Comparison of ENCODE assay signal across 13 cellular contexts in genomic region chr16:85238233-85238647, GRCh38.
DNase-seq lines count a peak whose midpoint lies in the region; ATAC-seq and TF ChIP-seq lines count a peak whose summit lies in the region.
"Had no signal": no experiment of that assay in that cellular context is flagged by ENCODE, and none has a peak within 500 bp of the region (broad histone marks: within the 10 kb centered on the region; RNA-seq: fewer than 3 reads in every experiment).

No MANE protein-coding gene starts in this region.

- H3K4me3 ChIP-seq in HCT116 (replicated peaks in 1 of 2; ENCODE audit: low read depth in 1 of 2, low read length in 2 of 2): no peak overlapping the region
- no peak overlapping the region for H3K4me3 ChIP-seq in thyroid gland (replicated peaks in 1 of 3)
- H3K4me3 ChIP-seq: GM12878, suprapubic skin had no signal

- no peaks in the 10 kb centered on the region for H3K9me2 ChIP-seq in HCT116 (ENCODE audit: insufficient read depth)

- H3K4me2 ChIP-seq in HCT116 (ENCODE audit: low read length): peak overlapping the region; percentile 44

- BruUV-seq in HCT116 (replicated peaks; lab: Mats Ljungman, UMichigan): no TSS peak

- H3K36me3 ChIP-seq in HCT116 (ENCODE audit: control insufficient read depth in 1 of 2, insufficient read depth in 2 of 2, low read length in 2 of 2) (no peaks in the 10 kb centered on the region), thyroid gland (no peaks in the 10 kb centered on the region)
- H3K36me3 ChIP-seq: suprapubic skin had no signal

- H3K9me3 ChIP-seq in HCT116 (ENCODE audit: control insufficient read depth in 1 of 2, insufficient read depth in 1 of 2, low read depth in 1 of 2, low read length in 2 of 2) (no peaks in the 10 kb centered on the region), thyroid gland (no peaks in the 10 kb centered on the region)
- H3K9me3 ChIP-seq: suprapubic skin had no signal

- no peak for TF ChIP-seq POLR2A in HCT116 (IDR thresholded peaks at IDR 0.05; ENCODE audit: borderline replicate concordance, extremely low read depth, insufficient read depth, insufficient read length)
- TF ChIP-seq POLR2A in thyroid gland (IDR thresholded peaks at IDR 0.05): no peak

- ATAC-seq in HCT116: no peak
- no peak for ATAC-seq in GM19035 (IDR thresholded peaks at IDR 0.05; ENCODE audit: unreplicated experiment)
- ATAC-seq in GM21723 (IDR thresholded peaks at IDR 0.05; ENCODE audit: unreplicated experiment): no peak
- ATAC-seq: GM12878 had no signal

- H3K4me1 Mint-ChIP-seq in brain: peaks cover 56% of the 10 kb centered on the region

- intact Hi-C loops in HCT116 (cut with micrococcal nuclease): loop anchor here (5.0 to 10.0 kb wide), 2 partner anchors 66 to 303 kb away; no protein-coding TSS in a partner anchor
- intact Hi-C loops in thyroid gland (cut with DNase I): no loop called here

- POLR2A ChIA-PET in HCT116 (lab: Charles Lee): interaction anchor here (0.7 kb wide), 1 partner anchor 312 kb away, joined by 3 read pairs; no protein-coding TSS in a partner anchor

- no peak overlapping the region for H3K9ac ChIP-seq in HCT116 (ENCODE audit: low read length)

- DNase-seq in HCT116 (ENCODE audit: low read depth, low spot score) (no peak), iPS-NIHi7 (ENCODE audit: extremely low spot score) (peak; percentile 76), thyroid gland (peak; percentile 89 to 92), SHP77 treated with DMSO at 0.1 percent for 48 hours (lab: John Stamatoyannopoulos, UW) (no peak)
- DNase-seq in effector CD8-positive, alpha-beta T cell (lab: John Stamatoyannopoulos, UW): no peak
- DNase-seq: NCI-H510A, retina had no signal

- no peaks in the 10 kb centered on the region for H4K20me1 ChIP-seq in HCT116 (ENCODE audit: insufficient read depth)

- H3K4me1 ChIP-seq in HCT116 (ENCODE audit: control insufficient read depth in 1 of 2, insufficient read depth in 2 of 2, low read length in 2 of 2) (peaks cover 47 to 77% of the 10 kb centered on the region in 2 experiments), thyroid gland (peaks cover 14 to 36% of the 10 kb centered on the region in 2 donors)

- CTCF ChIA-PET in HCT116 (lab: Charles Lee): interaction anchor here (0.7 to 1.4 kb wide), 3 partner anchors 64 to 123 kb away, joined by 3 to 4 read pairs (median 3); no protein-coding TSS in a partner anchor

- no peak overlapping the region for H2AFZ ChIP-seq in HCT116 (ENCODE audit: low read depth, low read length, poor library complexity, severe bottlenecking)

- H3K79me2 ChIP-seq in HCT116 (ENCODE audit: insufficient read depth, low read length): peaks cover 4% of the 10 kb centered on the region; the same call in 1 of the 2 replicates

- WGBS in thyroid gland, 2 donors: 7 to 17% methylated on average over 5 to 17 of the region's 17 CpGs

- RAD21 ChIA-PET in HCT116 (lab: Charles Lee; ENCODE audit: low non-redundant PET in 1 of 2, low total read pairs in 2 of 2, uncharacterized antibody in 2 of 2, unreplicated experiment in 2 of 2): no interaction called here

- H3K27me3 Mint-ChIP-seq in brain: peaks cover 6% of the 10 kb centered on the region

- no peaks in the 10 kb centered on the region for H3K36me3 Mint-ChIP-seq in brain

- H3K9me3 Mint-ChIP-seq in brain: no peaks in the 10 kb centered on the region

- no peak for TF ChIP-seq RAD21 in HCT116 (IDR thresholded peaks at IDR 0.05; ENCODE audit: low read depth)

- TF ChIP-seq CTCF in HCT116 (IDR thresholded peaks at IDR 0.05 in 2 of 3, conservative IDR thresholded peaks at IDR 0.05 in 1 of 3; ENCODE audit: borderline replicate concordance in 1 of 3, insufficient read depth in 1 of 3, low read depth in 2 of 3, low read length in 2 of 3): no peak
- TF ChIP-seq CTCF in brain (conservative IDR thresholded peaks at IDR 0.05): peak in 1 of 2 experiments; percentile 11
- TF ChIP-seq CTCF in thyroid gland (IDR thresholded peaks at IDR 0.05): peak in 1 of 6 experiments; percentile 11

- H3K27me3 ChIP-seq in HCT116 (ENCODE audit: insufficient read depth, low read length): no peaks in the 10 kb centered on the region
- no peaks in the 10 kb centered on the region for H3K27me3 ChIP-seq in thyroid gland

- H3K27ac ChIP-seq in HCT116 (ENCODE audit: low read depth, low read length) (no peak overlapping the region), thyroid gland (peak overlapping the region in 1 of 3 donors; percentile 44)
- H3K27ac ChIP-seq: epithelial cell of prostate, suprapubic skin had no signal

- H3K4me3 Mint-ChIP-seq in brain: peak overlapping the region in 1 of 5 experiments; percentile 47

- H3K27ac Mint-ChIP-seq in brain: peak overlapping the region; percentile 55 to 78 (median 60)

TF ChIP-seq in HCT116, 20 proteins besides CTCF, POLR2A, EP300 and RAD21:
- TF ChIP-seq, protein P1, sequence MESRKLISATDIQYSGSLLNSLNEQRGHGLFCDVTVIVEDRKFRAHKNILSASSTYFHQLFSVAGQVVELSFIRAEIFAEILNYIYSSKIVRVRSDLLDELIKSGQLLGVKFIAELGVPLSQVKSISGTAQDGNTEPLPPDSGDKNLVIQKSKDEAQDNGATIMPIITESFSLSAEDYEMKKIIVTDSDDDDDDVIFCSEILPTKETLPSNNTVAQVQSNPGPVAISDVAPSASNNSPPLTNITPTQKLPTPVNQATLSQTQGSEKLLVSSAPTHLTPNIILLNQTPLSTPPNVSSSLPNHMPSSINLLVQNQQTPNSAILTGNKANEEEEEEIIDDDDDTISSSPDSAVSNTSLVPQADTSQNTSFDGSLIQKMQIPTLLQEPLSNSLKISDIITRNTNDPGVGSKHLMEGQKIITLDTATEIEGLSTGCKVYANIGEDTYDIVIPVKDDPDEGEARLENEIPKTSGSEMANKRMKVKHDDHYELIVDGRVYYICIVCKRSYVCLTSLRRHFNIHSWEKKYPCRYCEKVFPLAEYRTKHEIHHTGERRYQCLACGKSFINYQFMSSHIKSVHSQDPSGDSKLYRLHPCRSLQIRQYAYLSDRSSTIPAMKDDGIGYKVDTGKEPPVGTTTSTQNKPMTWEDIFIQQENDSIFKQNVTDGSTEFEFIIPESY (IDR thresholded peaks at IDR 0.05; ENCODE audit: extremely low read depth, insufficient replicate concordance, low read length): no peak
- no peak for TF ChIP-seq ELF1 (IDR thresholded peaks at IDR 0.05; ENCODE audit: borderline replicate concordance, low read depth)
- no peak for TF ChIP-seq CBX3 (IDR thresholded peaks at IDR 0.05; ENCODE audit: low read depth)
- TF ChIP-seq SIN3A (IDR thresholded peaks at IDR 0.05; ENCODE audit: low read depth): no peak
- TF ChIP-seq EZH2 (IDR thresholded peaks at IDR 0.05): no peak
- TF ChIP-seq ZNF274 (IDR thresholded peaks at IDR 0.05; ENCODE audit: low read depth, low read length): no peak
- TF ChIP-seq POLR2AphosphoS5 (IDR thresholded peaks at IDR 0.05; ENCODE audit: low read depth, low read length): no peak

Comparison
In these comparisons a context has a peak if more than half of its experiments do, and no peak if none do; other contexts are left out.
1. DNase-seq: peak in iPS-NIHi7 (single experiment) and thyroid gland (2 of 2); none in HCT116 (single experiment), effector CD8-positive, alpha-beta T cell (single experiment) and SHP77 treated with DMSO at 0.1 percent for 48 hours (single experiment).